Comparison of ENCODE assay signal across 24 cellular contexts in genomic region chrX:18047440-18047940, GRCh38.
"Had no signal": no experiment of that assay in that cellular context is flagged by ENCODE, and none has a peak within 500 bp of the region (broad histone marks: within the 10 kb centered on the region; RNA-seq: fewer than 3 reads in every experiment).

No MANE protein-coding gene starts in this region.

- ATAC-seq: esophagus mucosa; gastroesophageal sphincter; left cardiac atrium; psoas muscle; right lobe of liver; stimulated activated naive B cell treated with anti-CD40 and anti-IgM and Interleukin-4, amounts not matched to agents 10 μg/mL and 1 μg/mL and 100 μg/mL, for 72 hours; stimulated activated naive CD8-positive, alpha-beta T cell treated with anti-CD3 and anti-CD28 coated beads, Interleukin-15, amount 100 ng/mL, for 72 hours had no signal

- H3K27me3 Mint-ChIP-seq: stimulated activated naive CD8-positive, alpha-beta T cell treated with anti-CD3 and anti-CD28 coated beads, Interleukin-15, amount 100 ng/mL, for 72 hours had no signal

- H3K4me3 Mint-ChIP-seq: immature natural killer cell; nephron; stimulated activated naive B cell treated with anti-CD40 and anti-IgM and Interleukin-4, amounts not matched to agents 10 μg/mL and 1 μg/mL and 100 μg/mL, for 72 hours; stimulated activated naive CD8-positive, alpha-beta T cell treated with anti-CD3 and anti-CD28 coated beads, Interleukin-15, amount 100 ng/mL, for 72 hours had no signal

- H3K4me1 Mint-ChIP-seq: immature natural killer cell; nephron; stimulated activated naive B cell treated with anti-CD40 and anti-IgM and Interleukin-4, amounts not matched to agents 10 μg/mL and 1 μg/mL and 100 μg/mL, for 72 hours; stimulated activated naive CD8-positive, alpha-beta T cell treated with anti-CD3 and anti-CD28 coated beads, Interleukin-15, amount 100 ng/mL, for 72 hours had no signal

- H3K36me3 ChIP-seq: gastroesophageal sphincter, left ventricle myocardium inferior, right lobe of liver, thoracic aorta, transverse colon had no signal

- DNase-seq: cortex of kidney; dorsolateral prefrontal cortex; effector CD8-positive, alpha-beta T cell; immature natural killer cell; kidney; left cardiac atrium; left ventricle myocardium inferior; mesenchymal stem cell; midbrain; psoas muscle; retina; right lobe of liver; stimulated activated CD4-positive, alpha-beta T cell treated with anti-CD3 and anti-CD28 coated beads, Interleukin-2, amount 100 ng/mL, for 24 hours; stimulated activated CD4-positive, alpha-beta T cell treated with anti-CD3 and anti-CD28 coated beads, Interleukin-4, amount 100 ng/mL, for 4 hours; stimulated activated naive B cell treated with anti-CD40 and anti-IgM and Interleukin-4, amounts not matched to agents 10 μg/mL and 1 μg/mL and 100 μg/mL, for 72 hours; stimulated activated naive CD8-positive, alpha-beta T cell treated with anti-CD3 and anti-CD28 coated beads, Interleukin-15, amount 100 ng/mL, for 72 hours; substantia nigra; transverse colon had no signal

- H3K9me3 ChIP-seq: gastroesophageal sphincter, left ventricle myocardium inferior, psoas muscle, right lobe of liver, thoracic aorta, transverse colon had no signal

- H3K27ac ChIP-seq: dorsolateral prefrontal cortex, gastroesophageal sphincter, left ventricle myocardium inferior, psoas muscle, right lobe of liver, skin epidermis, thoracic aorta, transverse colon had no signal

- H3K27ac Mint-ChIP-seq: immature natural killer cell; nephron; stimulated activated naive B cell treated with anti-CD40 and anti-IgM and Interleukin-4, amounts not matched to agents 10 μg/mL and 1 μg/mL and 100 μg/mL, for 72 hours; stimulated activated naive CD8-positive, alpha-beta T cell treated with anti-CD3 and anti-CD28 coated beads, Interleukin-15, amount 100 ng/mL, for 72 hours had no signal

- H3K27me3 ChIP-seq: gastroesophageal sphincter, transverse colon had no signal

- H3K9me3 Mint-ChIP-seq: immature natural killer cell had no signal

- H3K4me3 ChIP-seq: dorsolateral prefrontal cortex, gastroesophageal sphincter, left ventricle myocardium inferior, lung, psoas muscle, right lobe of liver, skin epidermis, thoracic aorta, transverse colon had no signal

- H3K36me3 Mint-ChIP-seq: immature natural killer cell; stimulated activated naive B cell treated with anti-CD40 and anti-IgM and Interleukin-4, amounts not matched to agents 10 μg/mL and 1 μg/mL and 100 μg/mL, for 72 hours had no signal

- H3K4me1 ChIP-seq: gastroesophageal sphincter, left ventricle myocardium inferior, psoas muscle, right lobe of liver, transverse colon had no signal
